Comparison of ENCODE assay signal across 3 cellular contexts in genomic region chr20:38447931-38448675, GRCh38.
TF ChIP-seq lines count a peak whose summit lies in the region.

No MANE protein-coding gene starts in this region.

TF ChIP-seq in SK-N-SH, 30 proteins besides CTCF, POLR2A, EP300 and RAD21:
- TF ChIP-seq IRF3 (IDR thresholded peaks at IDR 0.05; ENCODE audit: low read depth, low read length) (no peak), SIN3A (IDR thresholded peaks at IDR 0.05; ENCODE audit: borderline replicate concordance, low read depth, low read length) (no peak), FOSL2 (IDR thresholded peaks at IDR 0.05; ENCODE audit: borderline replicate concordance, low read depth) (no peak), NFIC (IDR thresholded peaks at IDR 0.05; ENCODE audit: borderline replicate concordance) (no peak)
- TF ChIP-seq, protein P1, sequence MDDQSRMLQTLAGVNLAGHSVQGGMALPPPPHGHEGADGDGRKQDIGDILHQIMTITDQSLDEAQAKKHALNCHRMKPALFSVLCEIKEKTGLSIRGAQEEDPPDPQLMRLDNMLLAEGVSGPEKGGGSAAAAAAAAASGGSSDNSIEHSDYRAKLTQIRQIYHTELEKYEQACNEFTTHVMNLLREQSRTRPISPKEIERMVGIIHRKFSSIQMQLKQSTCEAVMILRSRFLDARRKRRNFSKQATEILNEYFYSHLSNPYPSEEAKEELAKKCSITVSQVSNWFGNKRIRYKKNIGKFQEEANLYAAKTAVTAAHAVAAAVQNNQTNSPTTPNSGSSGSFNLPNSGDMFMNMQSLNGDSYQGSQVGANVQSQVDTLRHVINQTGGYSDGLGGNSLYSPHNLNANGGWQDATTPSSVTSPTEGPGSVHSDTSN (IDR thresholded peaks at IDR 0.05): no peak

TF ChIP-seq in SK-N-SH treated with all-trans-retinoic acid at 6 μM for 48 hours, 23 proteins besides CTCF, POLR2A, EP300 and RAD21:
- no peak for TF ChIP-seq TOX (CRISPR knock-in tag; IDR thresholded peaks at IDR 0.05; ENCODE audit: borderline replicate concordance)
- TF ChIP-seq ZNF8 (CRISPR knock-in tag; IDR thresholded peaks at IDR 0.05): no peak
- TF ChIP-seq, protein P2, sequence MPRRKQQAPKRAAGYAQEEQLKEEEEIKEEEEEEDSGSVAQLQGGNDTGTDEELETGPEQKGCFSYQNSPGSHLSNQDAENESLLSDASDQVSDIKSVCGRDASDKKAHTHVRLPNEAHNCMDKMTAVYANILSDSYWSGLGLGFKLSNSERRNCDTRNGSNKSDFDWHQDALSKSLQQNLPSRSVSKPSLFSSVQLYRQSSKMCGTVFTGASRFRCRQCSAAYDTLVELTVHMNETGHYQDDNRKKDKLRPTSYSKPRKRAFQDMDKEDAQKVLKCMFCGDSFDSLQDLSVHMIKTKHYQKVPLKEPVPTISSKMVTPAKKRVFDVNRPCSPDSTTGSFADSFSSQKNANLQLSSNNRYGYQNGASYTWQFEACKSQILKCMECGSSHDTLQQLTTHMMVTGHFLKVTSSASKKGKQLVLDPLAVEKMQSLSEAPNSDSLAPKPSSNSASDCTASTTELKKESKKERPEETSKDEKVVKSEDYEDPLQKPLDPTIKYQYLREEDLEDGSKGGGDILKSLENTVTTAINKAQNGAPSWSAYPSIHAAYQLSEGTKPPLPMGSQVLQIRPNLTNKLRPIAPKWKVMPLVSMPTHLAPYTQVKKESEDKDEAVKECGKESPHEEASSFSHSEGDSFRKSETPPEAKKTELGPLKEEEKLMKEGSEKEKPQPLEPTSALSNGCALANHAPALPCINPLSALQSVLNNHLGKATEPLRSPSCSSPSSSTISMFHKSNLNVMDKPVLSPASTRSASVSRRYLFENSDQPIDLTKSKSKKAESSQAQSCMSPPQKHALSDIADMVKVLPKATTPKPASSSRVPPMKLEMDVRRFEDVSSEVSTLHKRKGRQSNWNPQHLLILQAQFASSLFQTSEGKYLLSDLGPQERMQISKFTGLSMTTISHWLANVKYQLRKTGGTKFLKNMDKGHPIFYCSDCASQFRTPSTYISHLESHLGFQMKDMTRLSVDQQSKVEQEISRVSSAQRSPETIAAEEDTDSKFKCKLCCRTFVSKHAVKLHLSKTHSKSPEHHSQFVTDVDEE (CRISPR knock-in tag; IDR thresholded peaks at IDR 0.05): no peak
- no peak for TF ChIP-seq ESRRG (CRISPR knock-in tag; IDR thresholded peaks at IDR 0.05)
- TF ChIP-seq RARB (CRISPR knock-in tag; IDR thresholded peaks at IDR 0.05): no peak
- TF ChIP-seq, protein P3, sequence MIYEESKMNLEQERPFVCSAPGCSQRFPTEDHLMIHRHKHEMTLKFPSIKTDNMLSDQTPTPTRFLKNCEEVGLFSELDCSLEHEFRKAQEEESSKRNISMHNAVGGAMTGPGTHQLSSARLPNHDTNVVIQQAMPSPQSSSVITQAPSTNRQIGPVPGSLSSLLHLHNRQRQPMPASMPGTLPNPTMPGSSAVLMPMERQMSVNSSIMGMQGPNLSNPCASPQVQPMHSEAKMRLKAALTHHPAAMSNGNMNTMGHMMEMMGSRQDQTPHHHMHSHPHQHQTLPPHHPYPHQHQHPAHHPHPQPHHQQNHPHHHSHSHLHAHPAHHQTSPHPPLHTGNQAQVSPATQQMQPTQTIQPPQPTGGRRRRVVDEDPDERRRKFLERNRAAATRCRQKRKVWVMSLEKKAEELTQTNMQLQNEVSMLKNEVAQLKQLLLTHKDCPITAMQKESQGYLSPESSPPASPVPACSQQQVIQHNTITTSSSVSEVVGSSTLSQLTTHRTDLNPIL (CRISPR knock-in tag; IDR thresholded peaks at IDR 0.05; ENCODE audit: low read depth): no peak
- TF ChIP-seq, protein P4, sequence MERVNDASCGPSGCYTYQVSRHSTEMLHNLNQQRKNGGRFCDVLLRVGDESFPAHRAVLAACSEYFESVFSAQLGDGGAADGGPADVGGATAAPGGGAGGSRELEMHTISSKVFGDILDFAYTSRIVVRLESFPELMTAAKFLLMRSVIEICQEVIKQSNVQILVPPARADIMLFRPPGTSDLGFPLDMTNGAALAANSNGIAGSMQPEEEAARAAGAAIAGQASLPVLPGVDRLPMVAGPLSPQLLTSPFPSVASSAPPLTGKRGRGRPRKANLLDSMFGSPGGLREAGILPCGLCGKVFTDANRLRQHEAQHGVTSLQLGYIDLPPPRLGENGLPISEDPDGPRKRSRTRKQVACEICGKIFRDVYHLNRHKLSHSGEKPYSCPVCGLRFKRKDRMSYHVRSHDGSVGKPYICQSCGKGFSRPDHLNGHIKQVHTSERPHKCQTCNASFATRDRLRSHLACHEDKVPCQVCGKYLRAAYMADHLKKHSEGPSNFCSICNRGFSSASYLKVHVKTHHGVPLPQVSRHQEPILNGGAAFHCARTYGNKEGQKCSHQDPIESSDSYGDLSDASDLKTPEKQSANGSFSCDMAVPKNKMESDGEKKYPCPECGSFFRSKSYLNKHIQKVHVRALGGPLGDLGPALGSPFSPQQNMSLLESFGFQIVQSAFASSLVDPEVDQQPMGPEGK (CRISPR knock-in tag; IDR thresholded peaks at IDR 0.05; ENCODE audit: borderline replicate concordance): no peak
TF ChIP-seq in SK-N-SH treated with all-trans-retinoic acid at 6 μM for 48 hours: peak in this region for 0.

TF ChIP-seq in K562, 482 proteins besides CTCF, POLR2A, EP300 and RAD21 (continues in another document):
- TF ChIP-seq ZNF589 (CRISPR knock-in tag; IDR thresholded peaks at IDR 0.05; ENCODE audit: low read depth) (no peak), KDM1A (IDR thresholded peaks at IDR 0.05) (no peak), NFXL1 (CRISPR knock-in tag; IDR thresholded peaks at IDR 0.05) (no peak), SIN3B (IDR thresholded peaks at IDR 0.05; ENCODE audit: low read depth) (no peak), HDAC3 (IDR thresholded peaks at IDR 0.05; ENCODE audit: borderline replicate concordance, partially characterized antibody) (no peak), SIRT6 (IDR thresholded peaks at IDR 0.05; ENCODE audit: low read depth, low read length) (no peak), MTA2 (IDR thresholded peaks at IDR 0.05; ENCODE audit: low read depth) (no peak), ZNF445 (CRISPR knock-in tag; IDR thresholded peaks at IDR 0.05; ENCODE audit: low read depth) (no peak), ARID1B (IDR thresholded peaks at IDR 0.05) (peak; percentile 58; the same call in 1 of the 2 replicates), ZNF311 (CRISPR knock-in tag; IDR thresholded peaks at IDR 0.05) (no peak), JUND (IDR thresholded peaks at IDR 0.05; ENCODE audit: borderline replicate concordance, low read depth, low read length) (0 out of 2 replicates have a peak, but pooled peaks have one; percentile 5), JUND (tag; IDR thresholded peaks at IDR 0.05; ENCODE audit: borderline replicate concordance, low read depth, low read length) (no peak), NONO (IDR thresholded peaks at IDR 0.05; ENCODE audit: low read depth in 2 of 2, low read length in 1 of 2) (no peak), POLR2G (IDR thresholded peaks at IDR 0.05; ENCODE audit: low read depth, low read length) (no peak), RHOXF2B (CRISPR knock-in tag; conservative IDR thresholded peaks at IDR 0.05) (no peak), KDM2B (CRISPR knock-in tag; IDR thresholded peaks at IDR 0.05) (no peak), TAL1 (IDR thresholded peaks at IDR 0.05) (peak; percentile 47; the same call in 1 of the 2 replicates), ZBTB26 (CRISPR knock-in tag; IDR thresholded peaks at IDR 0.05) (no peak), PBX2 (CRISPR knock-in tag; IDR thresholded peaks at IDR 0.05; ENCODE audit: low read depth) (no peak), PBX2 (tag; conservative IDR thresholded peaks at IDR 0.05; ENCODE audit: low read depth) (no peak), MYBL2 (IDR thresholded peaks at IDR 0.05; ENCODE audit: low read depth) (no peak), MYBL2 (CRISPR knock-in tag; IDR thresholded peaks at IDR 0.05; ENCODE audit: borderline replicate concordance) (no peak), YY1 (IDR thresholded peaks at IDR 0.05; ENCODE audit: borderline replicate concordance in 1 of 3, control insufficient read depth in 1 of 3, extremely low read depth in 1 of 3, insufficient read depth in 3 of 3, insufficient read length in 1 of 3, insufficient replicate concordance in 2 of 3, low read depth in 1 of 3, low read length in 2 of 3) (peak in 1 of 3 experiments; percentile 4), PHB2 (IDR thresholded peaks at IDR 0.05; ENCODE audit: low read depth) (no peak), RBM25 (IDR thresholded peaks at IDR 0.05; ENCODE audit: low read depth, low read length, severe bottlenecking) (no peak), SRSF3 (IDR thresholded peaks at IDR 0.05; ENCODE audit: insufficient read depth, low read length) (no peak), ZBTB34 (CRISPR knock-in tag; IDR thresholded peaks at IDR 0.05) (no peak)
- TF ChIP-seq, protein P5, sequence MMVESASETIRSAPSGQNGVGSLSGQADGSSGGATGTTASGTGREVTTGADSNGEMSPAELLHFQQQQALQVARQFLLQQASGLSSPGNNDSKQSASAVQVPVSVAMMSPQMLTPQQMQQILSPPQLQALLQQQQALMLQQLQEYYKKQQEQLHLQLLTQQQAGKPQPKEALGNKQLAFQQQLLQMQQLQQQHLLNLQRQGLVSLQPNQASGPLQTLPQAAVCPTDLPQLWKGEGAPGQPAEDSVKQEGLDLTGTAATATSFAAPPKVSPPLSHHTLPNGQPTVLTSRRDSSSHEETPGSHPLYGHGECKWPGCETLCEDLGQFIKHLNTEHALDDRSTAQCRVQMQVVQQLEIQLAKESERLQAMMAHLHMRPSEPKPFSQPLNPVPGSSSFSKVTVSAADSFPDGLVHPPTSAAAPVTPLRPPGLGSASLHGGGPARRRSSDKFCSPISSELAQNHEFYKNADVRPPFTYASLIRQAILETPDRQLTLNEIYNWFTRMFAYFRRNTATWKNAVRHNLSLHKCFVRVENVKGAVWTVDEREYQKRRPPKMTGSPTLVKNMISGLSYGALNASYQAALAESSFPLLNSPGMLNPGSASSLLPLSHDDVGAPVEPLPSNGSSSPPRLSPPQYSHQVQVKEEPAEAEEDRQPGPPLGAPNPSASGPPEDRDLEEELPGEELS (CRISPR knock-in tag; IDR thresholded peaks at IDR 0.05; ENCODE audit: borderline replicate concordance): no peak
- TF ChIP-seq, protein P6, sequence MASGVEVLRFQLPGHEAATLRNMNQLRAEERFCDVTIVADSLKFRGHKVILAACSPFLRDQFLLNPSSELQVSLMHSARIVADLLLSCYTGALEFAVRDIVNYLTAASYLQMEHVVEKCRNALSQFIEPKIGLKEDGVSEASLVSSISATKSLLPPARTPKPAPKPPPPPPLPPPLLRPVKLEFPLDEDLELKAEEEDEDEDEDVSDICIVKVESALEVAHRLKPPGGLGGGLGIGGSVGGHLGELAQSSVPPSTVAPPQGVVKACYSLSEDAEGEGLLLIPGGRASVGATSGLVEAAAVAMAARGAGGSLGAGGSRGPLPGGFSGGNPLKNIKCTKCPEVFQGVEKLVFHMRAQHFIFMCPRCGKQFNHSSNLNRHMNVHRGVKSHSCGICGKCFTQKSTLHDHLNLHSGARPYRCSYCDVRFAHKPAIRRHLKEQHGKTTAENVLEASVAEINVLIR (CRISPR knock-in tag; IDR thresholded peaks at IDR 0.05): no peak
